8 cellular contexts compared by ENCODE assay signal in genomic region chr4:177051473-177052060, GRCh38.
DNase-seq lines count a peak whose midpoint lies in the region; ATAC-seq and TF ChIP-seq lines count a peak whose summit lies in the region.

No MANE protein-coding gene starts in this region.

- no peak overlapping the region for H3K27ac ChIP-seq in tibial artery

- intact Hi-C loops in tibial artery (cut with DNase I; ENCODE audit: low total_unique reads) = no loop called here

- TF ChIP-seq CTCF in tibial artery (IDR thresholded peaks at IDR 0.05) = no peak

- ATAC-seq in GM19463 (IDR thresholded peaks at IDR 0.05; ENCODE audit: unreplicated experiment) (peak; percentile 82), HG03432 (IDR thresholded peaks at IDR 0.05; ENCODE audit: unreplicated experiment) (peak; percentile 92)

- peaks cover 0 to 14% (median 5%) of the 10 kb centered on the region in 4 donors for H3K4me1 ChIP-seq in tibial artery

- H3K9me3 ChIP-seq in tibial artery = no peaks in the 10 kb centered on the region

- DNase-seq in NOMO-1 treated with DMSO at 0.1 percent for 48 hours (lab: John Stamatoyannopoulos, UW; ENCODE audit: unreplicated experiment) (peak; percentile 22), NOMO-1 treated with dmso at 0.1 percent for 144 hours (lab: John Stamatoyannopoulos, UW; ENCODE audit: unreplicated experiment) (no peak), SHP77 treated with DMSO at 0.1 percent for 48 hours (lab: John Stamatoyannopoulos, UW) (peak; percentile 0), glomerular visceral epithelial cell (ENCODE audit: extremely low spot score) (peak; percentile 26), tibial artery (no peak)
- no peak for DNase-seq in activated effector memory CD4-positive, alpha-beta T cell treated with Interleukin-2 at 50 U/mL for 16 hours

- no peaks in the 10 kb centered on the region for H3K27me3 ChIP-seq in tibial artery

- no peaks in the 10 kb centered on the region for H3K36me3 ChIP-seq in tibial artery

- no peak overlapping the region for H3K4me3 ChIP-seq in tibial artery

Comparison
In these comparisons a context has a peak if more than half of its experiments do, and no peak if none do; other contexts are left out.
1. DNase-seq: peak in NOMO-1 treated with DMSO at 0.1 percent for 48 hours (single experiment), SHP77 treated with DMSO at 0.1 percent for 48 hours (single experiment) and glomerular visceral epithelial cell (single experiment); none in NOMO-1 treated with dmso at 0.1 percent for 144 hours (single experiment), tibial artery (0 of 2) and activated effector memory CD4-positive, alpha-beta T cell treated with Interleukin-2 at 50 U/mL for 16 hours (single experiment).